ENCODE assay signal across 9 cellular contexts in genomic region chr16:14193316-14193871, GRCh38.
DNase-seq lines count a peak whose midpoint lies in the region; ATAC-seq and TF ChIP-seq lines count a peak whose summit lies in the region.
"Had no signal": no experiment of that assay in that cellular context is flagged by ENCODE, and none has a peak within 500 bp of the region (broad histone marks: within the 10 kb centered on the region; RNA-seq: fewer than 3 reads in every experiment).

No MANE protein-coding gene starts in this region.

- no peak overlapping the region for H3K27ac ChIP-seq in tibial artery
- H3K27ac ChIP-seq in breast epithelium: peak overlapping the region in 1 of 2 donors; percentile 7
- H3K27ac ChIP-seq: parathyroid adenoma had no signal

- TF ChIP-seq POLR2A in breast epithelium (IDR thresholded peaks at IDR 0.05): no peak

- TF ChIP-seq CTCF in foreskin fibroblast (IDR thresholded peaks at IDR 0.05; ENCODE audit: low read depth, low read length) (no peak), tibial artery (IDR thresholded peaks at IDR 0.05) (no peak), breast epithelium (IDR thresholded peaks at IDR 0.05) (no peak)

- H3K4me3 Mint-ChIP-seq in effector memory CD8-positive, alpha-beta T cell: peak overlapping the region; percentile 7 to 16

- ATAC-seq in GM18520 (IDR thresholded peaks at IDR 0.05; ENCODE audit: unreplicated experiment) (peak; percentile 48), HG02678 (IDR thresholded peaks at IDR 0.05; ENCODE audit: unreplicated experiment) (peak; percentile 98)
- no peak for ATAC-seq in effector memory CD8-positive, alpha-beta T cell (replicated peaks)

- H3K9me3 ChIP-seq in tibial artery (no peaks in the 10 kb centered on the region), breast epithelium (no peaks in the 10 kb centered on the region)

- no peaks in the 10 kb centered on the region for H3K36me3 ChIP-seq in tibial artery
- H3K36me3 ChIP-seq in breast epithelium: no peaks in the 10 kb centered on the region

- H3K27me3 Mint-ChIP-seq in effector memory CD8-positive, alpha-beta T cell: no peaks in the 10 kb centered on the region

- H3K27ac Mint-ChIP-seq in effector memory CD8-positive, alpha-beta T cell: peak overlapping the region in 1 of 2 donors; percentile 16

- H3K4me3 ChIP-seq in foreskin fibroblast (ENCODE audit: low read depth in 1 of 2, low read length in 2 of 2) (no peak overlapping the region), tibial artery (no peak overlapping the region), breast epithelium (no peak overlapping the region)

- H3K4me1 ChIP-seq in tibial artery: peaks cover 0 to 31% (median 12%) of the 10 kb centered on the region in 4 donors
- H3K4me1 ChIP-seq in breast epithelium: no peaks in the 10 kb centered on the region
- H3K4me1 ChIP-seq: parathyroid adenoma had no signal

- H3K9me3 Mint-ChIP-seq in effector memory CD8-positive, alpha-beta T cell: no peaks in the 10 kb centered on the region

- peaks cover 3% of the 10 kb centered on the region for H3K36me3 Mint-ChIP-seq in effector memory CD8-positive, alpha-beta T cell (ENCODE audit: insufficient read depth)

- no peaks in the 10 kb centered on the region for H3K27me3 ChIP-seq in tibial artery
- no peaks in the 10 kb centered on the region for H3K27me3 ChIP-seq in breast epithelium

- intact Hi-C loops in tibial artery (cut with DNase I; ENCODE audit: low total_unique reads): loop anchor here (5.0 kb wide), 1 partner anchor 271 kb away; the partner anchor contains the start of gene ERCC4
- intact Hi-C loops in breast epithelium (cut with DNase I; ENCODE audit: low total_unique reads): no loop called here

- DNase-seq in NCI-H2227 treated with DMSO at 0.1 percent for 48 hours (lab: John Stamatoyannopoulos, UW): peak; percentile 25
- DNase-seq in effector memory CD8-positive, alpha-beta T cell: no peak
- no peak for DNase-seq in HPDE6-E6E7 (ENCODE audit: extremely low spot score)
- DNase-seq in foreskin fibroblast: no peak
- no peak for DNase-seq in tibial artery
- DNase-seq in breast epithelium (ENCODE audit: low spot score in 2 of 2): no peak

- H3K4me1 Mint-ChIP-seq in effector memory CD8-positive, alpha-beta T cell (ENCODE audit: low read depth in 2 of 2): peaks cover 6 to 14% of the 10 kb centered on the region in 2 donors
